In the genomic region with DNA sequence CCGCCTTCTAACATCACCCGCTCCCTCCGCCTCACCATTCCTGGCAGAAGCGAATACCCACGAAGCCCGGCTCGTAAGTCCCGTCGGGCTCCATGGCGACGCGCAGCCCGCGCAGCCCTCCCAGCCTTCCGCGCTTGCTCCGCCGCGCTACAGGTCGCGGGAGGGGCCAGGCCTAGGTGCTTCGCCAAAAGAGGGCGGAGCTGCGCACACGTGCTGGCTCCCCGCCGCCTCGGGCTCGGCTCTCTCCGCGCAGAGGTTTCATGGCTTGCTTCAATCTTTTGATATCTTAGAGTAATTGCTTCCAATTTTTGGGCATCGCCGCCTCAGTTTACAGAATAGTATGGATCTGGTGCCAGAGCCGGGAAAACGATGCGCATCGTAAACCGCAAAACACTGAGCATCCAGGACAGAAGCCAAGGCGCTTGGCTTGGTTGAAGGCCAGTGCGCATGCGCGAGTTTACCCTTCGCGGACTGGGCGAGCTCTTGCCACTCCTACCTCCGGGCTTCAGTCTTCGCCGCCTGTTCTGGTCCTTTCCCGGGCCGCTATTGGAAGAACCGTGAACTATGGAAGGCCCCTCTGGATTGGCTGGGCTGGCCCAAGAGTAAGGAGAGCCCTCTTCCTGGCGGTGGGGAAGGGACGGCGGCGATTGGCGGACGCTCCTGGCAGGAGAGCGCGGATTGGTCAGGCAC, we compare ENCODE assay signal across 8 cellular contexts. TPM values are rescaled to one million over a fixed set of nuclear protein-coding genes. Genes with fewer than 3 reads are reported as not detected.
DNase-seq lines count a peak whose midpoint lies in the region; ATAC-seq and TF ChIP-seq lines count a peak whose summit lies in the region.

Gene POLR2I (minus strand): TSS at position 113 of the 690 bp plus-strand sequence. CDS start 19 bp downstream, at position 94.

- H3K27ac ChIP-seq in suprapubic skin, result peak within 1 kb of the TSS; percentile 90

- DNase-seq in GM06990 (ENCODE audit: extremely low read depth, insufficient read length), result peak; percentile 99
- peak; percentile 98 for DNase-seq in NCI-H1092 (lab: John Stamatoyannopoulos, UW)
- DNase-seq in germinal center (ENCODE audit: low spot score), result peak; percentile 98
- DNase-seq in nucleus accumbens (lab: John Stamatoyannopoulos, UW), result peak; percentile 77 to 100 (median 99)
- peak; percentile 100 for DNase-seq in suprapubic skin (ENCODE audit: low spot score in 2 of 2)

- TF ChIP-seq POLR2A in suprapubic skin (IDR thresholded peaks at IDR 0.05), result peak in 1 of 2 donors; percentile 27

- TF ChIP-seq CTCF in GM06990 (IDR thresholded peaks at IDR 0.05; ENCODE audit: insufficient read depth, low read length, poor library complexity, severe bottlenecking), result no peak
- TF ChIP-seq CTCF in suprapubic skin (IDR thresholded peaks at IDR 0.05), result no peak

- H3K27me3 Mint-ChIP-seq in activated naive CD4-positive, alpha-beta T cell treated with anti-CD3 and anti-CD28 coated beads, Interleukin-2, amount 50 U/mL, for 24 hours, result no peaks in the 10 kb centered on the region

- H3K27ac Mint-ChIP-seq in activated naive CD4-positive, alpha-beta T cell treated with anti-CD3 and anti-CD28 coated beads, Interleukin-2, amount 50 U/mL, for 24 hours, result peak within 1 kb of the TSS; percentile 99

- H3K27me3 ChIP-seq in GM06990 (replicated peaks; ENCODE audit: control insufficient read depth, insufficient read depth, low read length) (no peaks in the 10 kb centered on the region), suprapubic skin (no peaks in the 10 kb centered on the region)

- peak within 1 kb of the TSS; percentile 89 for H3K4me3 Mint-ChIP-seq in activated naive CD4-positive, alpha-beta T cell treated with anti-CD3 and anti-CD28 coated beads, Interleukin-2, amount 50 U/mL, for 24 hours

- WGBS in suprapubic skin, result 0% methylated on average over 25 of the region's 59 CpGs

- H3K36me3 Mint-ChIP-seq in activated naive CD4-positive, alpha-beta T cell treated with anti-CD3 and anti-CD28 coated beads, Interleukin-2, amount 50 U/mL, for 24 hours, result peaks cover 8% of the 10 kb centered on the region

- H3K9me3 Mint-ChIP-seq in activated naive CD4-positive, alpha-beta T cell treated with anti-CD3 and anti-CD28 coated beads, Interleukin-2, amount 50 U/mL, for 24 hours, result no peaks in the 10 kb centered on the region

- no peak for TF ChIP-seq EP300 in suprapubic skin (IDR thresholded peaks at IDR 0.05)

- no peaks in the 10 kb centered on the region for H3K9me3 ChIP-seq in suprapubic skin

- peaks cover 13% of the 10 kb centered on the region for H3K36me3 ChIP-seq in GM06990 (ENCODE audit: control insufficient read depth, insufficient read depth, low read length)
- peaks cover 39% of the 10 kb centered on the region for H3K36me3 ChIP-seq in suprapubic skin

- H3K4me1 ChIP-seq in suprapubic skin, result peaks cover 38% of the 10 kb centered on the region

- H3K4me3 ChIP-seq in GM06990 (replicated peaks; ENCODE audit: low read depth, low read length) (peak within 1 kb of the TSS; percentile 98), suprapubic skin (peak within 1 kb of the TSS; percentile 80)

- ATAC-seq in HG02588 (IDR thresholded peaks at IDR 0.05; ENCODE audit: unreplicated experiment), result peak; percentile 79
- ATAC-seq in SK-N-SH treated with all-trans-retinoic acid at 6 μM for 48 hours, result peak; percentile 96

- H3K4me1 Mint-ChIP-seq in activated naive CD4-positive, alpha-beta T cell treated with anti-CD3 and anti-CD28 coated beads, Interleukin-2, amount 50 U/mL, for 24 hours, result peaks cover 39% of the 10 kb centered on the region

TF ChIP-seq in SK-N-SH treated with all-trans-retinoic acid at 6 μM for 48 hours, 23 proteins besides CTCF, POLR2A, EP300 and RAD21:
- TF ChIP-seq, protein P1, sequence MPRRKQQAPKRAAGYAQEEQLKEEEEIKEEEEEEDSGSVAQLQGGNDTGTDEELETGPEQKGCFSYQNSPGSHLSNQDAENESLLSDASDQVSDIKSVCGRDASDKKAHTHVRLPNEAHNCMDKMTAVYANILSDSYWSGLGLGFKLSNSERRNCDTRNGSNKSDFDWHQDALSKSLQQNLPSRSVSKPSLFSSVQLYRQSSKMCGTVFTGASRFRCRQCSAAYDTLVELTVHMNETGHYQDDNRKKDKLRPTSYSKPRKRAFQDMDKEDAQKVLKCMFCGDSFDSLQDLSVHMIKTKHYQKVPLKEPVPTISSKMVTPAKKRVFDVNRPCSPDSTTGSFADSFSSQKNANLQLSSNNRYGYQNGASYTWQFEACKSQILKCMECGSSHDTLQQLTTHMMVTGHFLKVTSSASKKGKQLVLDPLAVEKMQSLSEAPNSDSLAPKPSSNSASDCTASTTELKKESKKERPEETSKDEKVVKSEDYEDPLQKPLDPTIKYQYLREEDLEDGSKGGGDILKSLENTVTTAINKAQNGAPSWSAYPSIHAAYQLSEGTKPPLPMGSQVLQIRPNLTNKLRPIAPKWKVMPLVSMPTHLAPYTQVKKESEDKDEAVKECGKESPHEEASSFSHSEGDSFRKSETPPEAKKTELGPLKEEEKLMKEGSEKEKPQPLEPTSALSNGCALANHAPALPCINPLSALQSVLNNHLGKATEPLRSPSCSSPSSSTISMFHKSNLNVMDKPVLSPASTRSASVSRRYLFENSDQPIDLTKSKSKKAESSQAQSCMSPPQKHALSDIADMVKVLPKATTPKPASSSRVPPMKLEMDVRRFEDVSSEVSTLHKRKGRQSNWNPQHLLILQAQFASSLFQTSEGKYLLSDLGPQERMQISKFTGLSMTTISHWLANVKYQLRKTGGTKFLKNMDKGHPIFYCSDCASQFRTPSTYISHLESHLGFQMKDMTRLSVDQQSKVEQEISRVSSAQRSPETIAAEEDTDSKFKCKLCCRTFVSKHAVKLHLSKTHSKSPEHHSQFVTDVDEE (CRISPR knock-in tag; IDR thresholded peaks at IDR 0.05), result no peak
- TF ChIP-seq GLIS3 (CRISPR knock-in tag; IDR thresholded peaks at IDR 0.05), result no peak
- TF ChIP-seq RARB (CRISPR knock-in tag; IDR thresholded peaks at IDR 0.05), result no peak
- TF ChIP-seq ZNF70 (CRISPR knock-in tag; IDR thresholded peaks at IDR 0.05), result no peak
- no peak for TF ChIP-seq ARNTL (CRISPR knock-in tag; IDR thresholded peaks at IDR 0.05; ENCODE audit: borderline replicate concordance, low read depth)
- no peak for TF ChIP-seq OSR1 (CRISPR knock-in tag; IDR thresholded peaks at IDR 0.05)
- TF ChIP-seq PPARA (CRISPR knock-in tag; IDR thresholded peaks at IDR 0.05; ENCODE audit: borderline replicate concordance), result no peak
- TF ChIP-seq CSDC2 (CRISPR knock-in tag; IDR thresholded peaks at IDR 0.05), result no peak
- no peak for TF ChIP-seq SNAI2 (CRISPR knock-in tag; IDR thresholded peaks at IDR 0.05)
- TF ChIP-seq PATZ1 (CRISPR knock-in tag; IDR thresholded peaks at IDR 0.05; ENCODE audit: borderline replicate concordance), result no peak
- no peak for TF ChIP-seq ISL1 (CRISPR knock-in tag; IDR thresholded peaks at IDR 0.05)
- TF ChIP-seq, protein P2, sequence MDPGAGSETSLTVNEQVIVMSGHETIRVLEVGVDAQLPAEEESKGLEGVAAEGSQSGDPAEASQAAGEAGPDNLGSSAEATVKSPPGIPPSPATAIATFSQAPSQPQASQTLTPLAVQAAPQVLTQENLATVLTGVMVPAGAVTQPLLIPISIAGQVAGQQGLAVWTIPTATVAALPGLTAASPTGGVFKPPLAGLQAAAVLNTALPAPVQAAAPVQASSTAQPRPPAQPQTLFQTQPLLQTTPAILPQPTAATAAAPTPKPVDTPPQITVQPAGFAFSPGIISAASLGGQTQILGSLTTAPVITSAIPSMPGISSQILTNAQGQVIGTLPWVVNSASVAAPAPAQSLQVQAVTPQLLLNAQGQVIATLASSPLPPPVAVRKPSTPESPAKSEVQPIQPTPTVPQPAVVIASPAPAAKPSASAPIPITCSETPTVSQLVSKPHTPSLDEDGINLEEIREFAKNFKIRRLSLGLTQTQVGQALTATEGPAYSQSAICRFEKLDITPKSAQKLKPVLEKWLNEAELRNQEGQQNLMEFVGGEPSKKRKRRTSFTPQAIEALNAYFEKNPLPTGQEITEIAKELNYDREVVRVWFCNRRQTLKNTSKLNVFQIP (CRISPR knock-in tag; IDR thresholded peaks at IDR 0.05; ENCODE audit: borderline replicate concordance, low read depth), result no peak
- no peak for TF ChIP-seq ZFP30 (CRISPR knock-in tag; IDR thresholded peaks at IDR 0.05)
- TF ChIP-seq ESRRG (CRISPR knock-in tag; IDR thresholded peaks at IDR 0.05), result no peak
- no peak for TF ChIP-seq ZNF565 (CRISPR knock-in tag; conservative IDR thresholded peaks at IDR 0.05; ENCODE audit: low read depth)
- no peak for TF ChIP-seq TCF4 (CRISPR knock-in tag; IDR thresholded peaks at IDR 0.05; ENCODE audit: borderline replicate concordance)
- no peak for TF ChIP-seq TOX (CRISPR knock-in tag; IDR thresholded peaks at IDR 0.05; ENCODE audit: borderline replicate concordance)
- no peak for TF ChIP-seq CREB5 (CRISPR knock-in tag; IDR thresholded peaks at IDR 0.05; ENCODE audit: low read depth)
- no peak for TF ChIP-seq ZFP3 (CRISPR knock-in tag; IDR thresholded peaks at IDR 0.05)

RNA-seq across cellular contexts. Expression of gene POLR2I, which starts in this region (rescaled TPM):
- 10 to 100 TPM; 21.8 to 57.5 (median 31.3) TPM for total RNA-seq in suprapubic skin

Comparison
In these comparisons a context has a peak if more than half of its experiments do, and no peak if none do; other contexts are left out.
1. Peak in every context shown above with its lines: DNase-seq, ATAC-seq, H3K4me3 ChIP-seq and H3K27ac ChIP-seq.